ENCODE assay signal across 1 cellular context in the genomic region with DNA sequence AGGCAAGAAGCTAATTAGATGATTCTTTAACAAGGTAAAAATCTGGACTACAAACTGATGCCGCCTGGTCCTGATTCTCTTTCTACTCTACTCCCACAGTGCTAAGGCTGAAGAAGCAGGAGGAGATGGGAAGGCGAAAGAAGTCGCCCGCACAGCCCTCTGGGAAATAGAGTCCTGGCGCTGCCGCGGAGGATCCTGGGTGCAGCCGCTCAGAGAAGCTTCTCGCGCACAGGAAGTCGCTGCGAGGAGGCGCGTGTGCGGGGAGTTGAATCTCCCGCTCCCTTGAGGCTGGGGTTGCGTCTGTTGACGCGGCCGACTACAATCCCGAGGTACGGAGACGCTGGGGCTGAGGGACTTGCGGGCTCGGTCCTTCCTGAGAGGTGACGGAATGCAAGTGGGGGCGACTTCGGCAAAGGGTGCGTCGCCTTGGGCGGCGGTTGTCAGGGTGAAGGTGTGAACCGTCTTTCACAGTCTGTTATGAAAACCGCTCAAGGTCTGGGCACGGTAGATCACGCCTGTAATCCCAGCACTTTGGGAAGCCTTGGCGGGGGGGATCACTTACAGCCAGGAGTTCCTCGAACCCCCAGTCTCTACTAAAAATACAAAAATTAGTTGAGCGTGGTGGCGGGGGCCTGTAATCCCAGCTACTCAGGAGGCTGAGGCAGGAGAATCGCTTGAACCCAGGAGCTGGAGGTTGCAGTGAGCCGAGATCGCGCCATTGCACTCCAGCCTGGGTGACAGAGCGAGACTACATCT.
TF ChIP-seq lines count a peak whose summit lies in the region.

A gene (plus strand): TSS at position 212 of the 756 bp plus-strand sequence. CDS start 5,078 bp downstream, outside the sequence.

TF ChIP-seq in K562, 482 proteins besides CTCF, POLR2A, EP300 and RAD21 (continued from another document and continues in another):
- TF ChIP-seq ZNF79 (CRISPR knock-in tag; IDR thresholded peaks at IDR 0.05; ENCODE audit: low read depth) (no peak; the same call in 1 of the 2 replicates), PTRF (tag; IDR thresholded peaks at IDR 0.05) (no peak), MCM5 (IDR thresholded peaks at IDR 0.05; ENCODE audit: low read depth) (no peak), ZNF431 (CRISPR knock-in tag; IDR thresholded peaks at IDR 0.05) (peak; percentile 76), MAFK (IDR thresholded peaks at IDR 0.05; ENCODE audit: low read length) (no peak; the same call in 1 of the 2 replicates), SRSF9 (IDR thresholded peaks at IDR 0.05; ENCODE audit: borderline replicate concordance, low read depth, low read length) (no peak), TFAM (CRISPR knock-in tag; conservative IDR thresholded peaks at IDR 0.05) (no peak), PTBP1 (IDR thresholded peaks at IDR 0.05; ENCODE audit: low read depth, low read length) (no peak), NCOA1 (IDR thresholded peaks at IDR 0.05; ENCODE audit: low read depth) (peak; percentile 34; the same call in 1 of the 2 replicates), ZNF766 (CRISPR knock-in tag; conservative IDR thresholded peaks at IDR 0.05) (no peak), CBFA2T2 (conservative IDR thresholded peaks at IDR 0.05) (no peak), DIDO1 (tag; IDR thresholded peaks at IDR 0.05; ENCODE audit: low read depth) (0 out of 2 replicates have a peak, but pooled peaks have one; percentile 42), SMAD3 (CRISPR knock-in tag; conservative IDR thresholded peaks at IDR 0.05) (0 out of 2 replicates have a peak, but pooled peaks have one; percentile 56), ZNF274 (IDR thresholded peaks at IDR 0.05; ENCODE audit: borderline replicate concordance, low read depth, low read length) (no peak), ZNF175 (CRISPR knock-in tag; IDR thresholded peaks at IDR 0.05; ENCODE audit: low read depth) (peak; percentile 66; the same call in 1 of the 2 replicates), ZFPM2 (CRISPR knock-in tag; IDR thresholded peaks at IDR 0.05) (no peak), ZNF174 (CRISPR knock-in tag; IDR thresholded peaks at IDR 0.05) (0 out of 2 replicates have a peak, but pooled peaks have one; percentile 16), CBX8 (IDR thresholded peaks at IDR 0.05; ENCODE audit: borderline replicate concordance, extremely low read depth, low read depth, low read length, poor library complexity, severe bottlenecking) (no peak), ZBTB1 (CRISPR knock-in tag; IDR thresholded peaks at IDR 0.05; ENCODE audit: borderline replicate concordance, low read depth) (peak; percentile 76; the same call in 1 of the 2 replicates), TEAD1 (CRISPR knock-in tag; IDR thresholded peaks at IDR 0.05) (peak; percentile 62 to 93; a peak in 2 of 4 replicates), PRPF4 (IDR thresholded peaks at IDR 0.05; ENCODE audit: insufficient read depth, low read depth, low read length, poor library complexity, severe bottlenecking) (no peak), ZNF717 (CRISPR knock-in tag; IDR thresholded peaks at IDR 0.05) (no peak), CBX2 (IDR thresholded peaks at IDR 0.05; ENCODE audit: insufficient read depth, low read length, poor library complexity, severe bottlenecking) (no peak), PCBP2 (IDR thresholded peaks at IDR 0.05; ENCODE audit: low read depth, low read length, poor library complexity, severe bottlenecking) (no peak), ZKSCAN3 (CRISPR knock-in tag; IDR thresholded peaks at IDR 0.05) (no peak), PPARD (CRISPR knock-in tag; IDR thresholded peaks at IDR 0.05) (no peak), KDM2B (CRISPR knock-in tag; IDR thresholded peaks at IDR 0.05) (no peak), ZSCAN29 (IDR thresholded peaks at IDR 0.05) (no peak), PTTG1 (tag; IDR thresholded peaks at IDR 0.05; ENCODE audit: low read depth) (no peak), SMC3 (conservative IDR thresholded peaks at IDR 0.05; ENCODE audit: insufficient read depth, low read depth, low read length) (no peak), POLR2AphosphoS5 (IDR thresholded peaks at IDR 0.05; ENCODE audit: control insufficient read depth, insufficient read depth, low read depth, low read length) (peak; percentile 82), FOS (IDR thresholded peaks at IDR 0.05; ENCODE audit: extremely low read depth, insufficient read length) (no peak), ESRRB (CRISPR knock-in tag; IDR thresholded peaks at IDR 0.05; ENCODE audit: borderline replicate concordance) (no peak), ZNF134 (CRISPR knock-in tag; conservative IDR thresholded peaks at IDR 0.05) (0 out of 2 replicates have a peak, but pooled peaks have one; percentile 35), PHF21A (IDR thresholded peaks at IDR 0.05; ENCODE audit: borderline replicate concordance, low read depth) (no peak), KLF10 (CRISPR knock-in tag; IDR thresholded peaks at IDR 0.05) (no peak)
- TF ChIP-seq, protein P1, sequence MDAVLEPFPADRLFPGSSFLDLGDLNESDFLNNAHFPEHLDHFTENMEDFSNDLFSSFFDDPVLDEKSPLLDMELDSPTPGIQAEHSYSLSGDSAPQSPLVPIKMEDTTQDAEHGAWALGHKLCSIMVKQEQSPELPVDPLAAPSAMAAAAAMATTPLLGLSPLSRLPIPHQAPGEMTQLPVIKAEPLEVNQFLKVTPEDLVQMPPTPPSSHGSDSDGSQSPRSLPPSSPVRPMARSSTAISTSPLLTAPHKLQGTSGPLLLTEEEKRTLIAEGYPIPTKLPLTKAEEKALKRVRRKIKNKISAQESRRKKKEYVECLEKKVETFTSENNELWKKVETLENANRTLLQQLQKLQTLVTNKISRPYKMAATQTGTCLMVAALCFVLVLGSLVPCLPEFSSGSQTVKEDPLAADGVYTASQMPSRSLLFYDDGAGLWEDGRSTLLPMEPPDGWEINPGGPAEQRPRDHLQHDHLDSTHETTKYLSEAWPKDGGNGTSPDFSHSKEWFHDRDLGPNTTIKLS (IDR thresholded peaks at IDR 0.05; ENCODE audit: borderline replicate concordance, low read depth): peak; percentile 84
- TF ChIP-seq, protein P2, sequence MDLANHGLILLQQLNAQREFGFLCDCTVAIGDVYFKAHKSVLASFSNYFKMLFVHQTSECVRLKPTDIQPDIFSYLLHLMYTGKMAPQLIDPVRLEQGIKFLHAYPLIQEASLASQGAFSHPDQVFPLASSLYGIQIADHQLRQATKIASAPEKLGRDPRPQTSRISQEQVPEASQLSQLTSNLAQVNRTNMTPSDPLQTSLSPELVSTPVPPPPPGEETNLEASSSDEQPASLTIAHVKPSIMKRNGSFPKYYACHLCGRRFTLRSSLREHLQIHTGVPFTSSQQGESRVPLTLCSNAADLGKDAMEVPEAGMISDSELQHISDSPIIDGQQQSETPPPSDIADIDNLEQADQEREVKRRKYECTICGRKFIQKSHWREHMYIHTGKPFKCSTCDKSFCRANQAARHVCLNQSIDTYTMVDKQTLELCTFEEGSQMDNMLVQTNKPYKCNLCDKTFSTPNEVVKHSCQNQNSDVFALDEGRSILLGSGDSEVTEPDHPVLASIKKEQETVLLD (IDR thresholded peaks at IDR 0.05): no peak
- TF ChIP-seq, protein P3, sequence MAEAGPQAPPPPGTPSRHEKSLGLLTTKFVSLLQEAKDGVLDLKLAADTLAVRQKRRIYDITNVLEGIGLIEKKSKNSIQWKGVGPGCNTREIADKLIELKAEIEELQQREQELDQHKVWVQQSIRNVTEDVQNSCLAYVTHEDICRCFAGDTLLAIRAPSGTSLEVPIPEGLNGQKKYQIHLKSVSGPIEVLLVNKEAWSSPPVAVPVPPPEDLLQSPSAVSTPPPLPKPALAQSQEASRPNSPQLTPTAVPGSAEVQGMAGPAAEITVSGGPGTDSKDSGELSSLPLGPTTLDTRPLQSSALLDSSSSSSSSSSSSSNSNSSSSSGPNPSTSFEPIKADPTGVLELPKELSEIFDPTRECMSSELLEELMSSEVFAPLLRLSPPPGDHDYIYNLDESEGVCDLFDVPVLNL (CRISPR knock-in tag; IDR thresholded peaks at IDR 0.05; ENCODE audit: low read depth): peak; percentile 97
- TF ChIP-seq, protein P4, sequence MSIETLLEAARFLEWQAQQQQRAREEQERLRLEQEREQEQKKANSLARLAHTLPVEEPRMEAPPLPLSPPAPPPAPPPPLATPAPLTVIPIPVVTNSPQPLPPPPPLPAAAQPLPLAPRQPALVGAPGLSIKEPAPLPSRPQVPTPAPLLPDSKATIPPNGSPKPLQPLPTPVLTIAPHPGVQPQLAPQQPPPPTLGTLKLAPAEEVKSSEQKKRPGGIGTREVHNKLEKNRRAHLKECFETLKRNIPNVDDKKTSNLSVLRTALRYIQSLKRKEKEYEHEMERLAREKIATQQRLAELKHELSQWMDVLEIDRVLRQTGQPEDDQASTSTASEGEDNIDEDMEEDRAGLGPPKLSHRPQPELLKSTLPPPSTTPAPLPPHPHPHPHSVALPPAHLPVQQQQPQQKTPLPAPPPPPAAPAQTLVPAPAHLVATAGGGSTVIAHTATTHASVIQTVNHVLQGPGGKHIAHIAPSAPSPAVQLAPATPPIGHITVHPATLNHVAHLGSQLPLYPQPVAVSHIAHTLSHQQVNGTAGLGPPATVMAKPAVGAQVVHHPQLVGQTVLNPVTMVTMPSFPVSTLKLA (conservative IDR thresholded peaks at IDR 0.05): peak; percentile 90 to 95
- TF ChIP-seq, protein P5, sequence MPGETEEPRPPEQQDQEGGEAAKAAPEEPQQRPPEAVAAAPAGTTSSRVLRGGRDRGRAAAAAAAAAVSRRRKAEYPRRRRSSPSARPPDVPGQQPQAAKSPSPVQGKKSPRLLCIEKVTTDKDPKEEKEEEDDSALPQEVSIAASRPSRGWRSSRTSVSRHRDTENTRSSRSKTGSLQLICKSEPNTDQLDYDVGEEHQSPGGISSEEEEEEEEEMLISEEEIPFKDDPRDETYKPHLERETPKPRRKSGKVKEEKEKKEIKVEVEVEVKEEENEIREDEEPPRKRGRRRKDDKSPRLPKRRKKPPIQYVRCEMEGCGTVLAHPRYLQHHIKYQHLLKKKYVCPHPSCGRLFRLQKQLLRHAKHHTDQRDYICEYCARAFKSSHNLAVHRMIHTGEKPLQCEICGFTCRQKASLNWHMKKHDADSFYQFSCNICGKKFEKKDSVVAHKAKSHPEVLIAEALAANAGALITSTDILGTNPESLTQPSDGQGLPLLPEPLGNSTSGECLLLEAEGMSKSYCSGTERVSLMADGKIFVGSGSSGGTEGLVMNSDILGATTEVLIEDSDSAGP (CRISPR knock-in tag; IDR thresholded peaks at IDR 0.05): peak; percentile 77; the same call in 1 of the 2 replicates
- TF ChIP-seq, protein P6, sequence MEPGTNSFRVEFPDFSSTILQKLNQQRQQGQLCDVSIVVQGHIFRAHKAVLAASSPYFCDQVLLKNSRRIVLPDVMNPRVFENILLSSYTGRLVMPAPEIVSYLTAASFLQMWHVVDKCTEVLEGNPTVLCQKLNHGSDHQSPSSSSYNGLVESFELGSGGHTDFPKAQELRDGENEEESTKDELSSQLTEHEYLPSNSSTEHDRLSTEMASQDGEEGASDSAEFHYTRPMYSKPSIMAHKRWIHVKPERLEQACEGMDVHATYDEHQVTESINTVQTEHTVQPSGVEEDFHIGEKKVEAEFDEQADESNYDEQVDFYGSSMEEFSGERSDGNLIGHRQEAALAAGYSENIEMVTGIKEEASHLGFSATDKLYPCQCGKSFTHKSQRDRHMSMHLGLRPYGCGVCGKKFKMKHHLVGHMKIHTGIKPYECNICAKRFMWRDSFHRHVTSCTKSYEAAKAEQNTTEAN (CRISPR knock-in tag; IDR thresholded peaks at IDR 0.05): peak; percentile 10; the same call in 1 of the 2 replicates
- TF ChIP-seq, protein P7, sequence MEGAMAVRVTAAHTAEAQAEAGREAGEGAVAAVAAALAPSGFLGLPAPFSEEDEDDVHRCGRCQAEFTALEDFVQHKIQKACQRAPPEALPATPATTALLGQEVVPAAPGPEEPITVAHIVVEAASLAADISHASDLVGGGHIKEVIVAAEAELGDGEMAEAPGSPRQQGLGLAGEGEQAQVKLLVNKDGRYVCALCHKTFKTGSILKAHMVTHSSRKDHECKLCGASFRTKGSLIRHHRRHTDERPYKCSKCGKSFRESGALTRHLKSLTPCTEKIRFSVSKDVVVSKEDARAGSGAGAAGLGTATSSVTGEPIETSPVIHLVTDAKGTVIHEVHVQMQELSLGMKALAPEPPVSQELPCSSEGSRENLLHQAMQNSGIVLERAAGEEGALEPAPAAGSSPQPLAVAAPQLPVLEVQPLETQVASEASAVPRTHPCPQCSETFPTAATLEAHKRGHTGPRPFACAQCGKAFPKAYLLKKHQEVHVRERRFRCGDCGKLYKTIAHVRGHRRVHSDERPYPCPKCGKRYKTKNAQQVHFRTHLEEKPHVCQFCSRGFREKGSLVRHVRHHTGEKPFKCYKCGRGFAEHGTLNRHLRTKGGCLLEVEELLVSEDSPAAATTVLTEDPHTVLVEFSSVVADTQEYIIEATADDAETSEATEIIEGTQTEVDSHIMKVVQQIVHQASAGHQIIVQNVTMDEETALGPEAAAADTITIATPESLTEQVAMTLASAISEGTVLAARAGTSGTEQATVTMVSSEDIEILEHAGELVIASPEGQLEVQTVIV (CRISPR knock-in tag; IDR thresholded peaks at IDR 0.05; ENCODE audit: borderline replicate concordance): no peak
- TF ChIP-seq, protein P8, sequence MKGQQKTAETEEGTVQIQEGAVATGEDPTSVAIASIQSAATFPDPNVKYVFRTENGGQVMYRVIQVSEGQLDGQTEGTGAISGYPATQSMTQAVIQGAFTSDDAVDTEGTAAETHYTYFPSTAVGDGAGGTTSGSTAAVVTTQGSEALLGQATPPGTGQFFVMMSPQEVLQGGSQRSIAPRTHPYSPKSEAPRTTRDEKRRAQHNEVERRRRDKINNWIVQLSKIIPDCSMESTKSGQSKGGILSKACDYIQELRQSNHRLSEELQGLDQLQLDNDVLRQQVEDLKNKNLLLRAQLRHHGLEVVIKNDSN (CRISPR knock-in tag; IDR thresholded peaks at IDR 0.05): peak; percentile 54; the same call in 1 of the 2 replicates
- TF ChIP-seq, protein P9, sequence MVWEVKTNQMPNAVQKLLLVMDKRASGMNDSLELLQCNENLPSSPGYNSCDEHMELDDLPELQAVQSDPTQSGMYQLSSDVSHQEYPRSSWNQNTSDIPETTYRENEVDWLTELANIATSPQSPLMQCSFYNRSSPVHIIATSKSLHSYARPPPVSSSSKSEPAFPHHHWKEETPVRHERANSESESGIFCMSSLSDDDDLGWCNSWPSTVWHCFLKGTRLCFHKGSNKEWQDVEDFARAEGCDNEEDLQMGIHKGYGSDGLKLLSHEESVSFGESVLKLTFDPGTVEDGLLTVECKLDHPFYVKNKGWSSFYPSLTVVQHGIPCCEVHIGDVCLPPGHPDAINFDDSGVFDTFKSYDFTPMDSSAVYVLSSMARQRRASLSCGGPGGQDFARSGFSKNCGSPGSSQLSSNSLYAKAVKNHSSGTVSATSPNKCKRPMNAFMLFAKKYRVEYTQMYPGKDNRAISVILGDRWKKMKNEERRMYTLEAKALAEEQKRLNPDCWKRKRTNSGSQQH (CRISPR knock-in tag; IDR thresholded peaks at IDR 0.05): 0 out of 2 replicates have a peak, but pooled peaks have one; percentile 18
